Comparison of ENCODE assay signal across 1 cellular context in the genomic region with DNA sequence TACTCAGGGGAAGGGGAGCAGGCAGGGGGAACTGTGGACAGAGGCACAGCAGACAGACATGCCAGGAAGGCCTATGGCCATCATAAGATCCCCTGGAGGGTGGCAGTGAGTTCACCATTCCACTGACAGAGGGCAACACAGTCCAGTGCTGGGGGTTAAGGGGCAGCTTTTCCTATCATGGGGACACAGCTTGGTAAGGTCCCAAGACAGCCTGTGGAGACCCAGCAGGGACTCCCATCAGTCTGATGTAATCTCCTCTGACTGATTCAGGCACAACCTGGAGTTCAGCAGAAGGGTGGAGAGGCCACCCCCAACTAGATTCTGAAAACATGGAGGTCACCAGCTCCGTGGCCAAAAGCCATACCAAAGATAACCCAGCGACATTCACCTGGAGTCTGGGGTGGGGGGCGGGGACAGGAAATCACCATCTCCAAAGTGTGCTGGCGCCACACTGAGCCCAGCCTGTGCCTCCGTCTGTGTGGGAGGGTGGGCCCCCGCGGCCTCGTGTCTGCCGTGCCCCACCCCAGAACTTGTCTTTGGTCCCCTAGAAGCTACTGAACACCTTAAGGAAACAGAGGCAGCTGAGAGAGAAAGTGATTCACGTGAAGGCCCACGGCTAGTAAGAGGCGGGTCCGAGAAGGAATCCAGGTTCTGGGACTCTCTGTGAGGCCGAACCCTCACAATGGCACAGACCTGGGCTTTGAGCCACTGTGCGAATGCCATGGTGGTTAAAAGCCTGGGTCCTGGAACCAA.
TF ChIP-seq lines count a peak whose summit lies in the region.

No MANE protein-coding gene starts in this region.

TF ChIP-seq in H1, 55 proteins besides CTCF, POLR2A, EP300 and RAD21:
- TF ChIP-seq HDAC2 (IDR thresholded peaks at IDR 0.05; ENCODE audit: borderline replicate concordance in 1 of 2, low read depth in 2 of 2, low read length in 2 of 2) (no peak), SP2 (IDR thresholded peaks at IDR 0.05; ENCODE audit: low read length) (no peak), CEBPB (IDR thresholded peaks at IDR 0.05; ENCODE audit: low read depth, low read length) (no peak), SUZ12 (IDR thresholded peaks at IDR 0.05; ENCODE audit: low read length) (no peak), PHF8 (conservative IDR thresholded peaks at IDR 0.05; ENCODE audit: low read depth, low read length) (no peak)
- TF ChIP-seq, protein P1, sequence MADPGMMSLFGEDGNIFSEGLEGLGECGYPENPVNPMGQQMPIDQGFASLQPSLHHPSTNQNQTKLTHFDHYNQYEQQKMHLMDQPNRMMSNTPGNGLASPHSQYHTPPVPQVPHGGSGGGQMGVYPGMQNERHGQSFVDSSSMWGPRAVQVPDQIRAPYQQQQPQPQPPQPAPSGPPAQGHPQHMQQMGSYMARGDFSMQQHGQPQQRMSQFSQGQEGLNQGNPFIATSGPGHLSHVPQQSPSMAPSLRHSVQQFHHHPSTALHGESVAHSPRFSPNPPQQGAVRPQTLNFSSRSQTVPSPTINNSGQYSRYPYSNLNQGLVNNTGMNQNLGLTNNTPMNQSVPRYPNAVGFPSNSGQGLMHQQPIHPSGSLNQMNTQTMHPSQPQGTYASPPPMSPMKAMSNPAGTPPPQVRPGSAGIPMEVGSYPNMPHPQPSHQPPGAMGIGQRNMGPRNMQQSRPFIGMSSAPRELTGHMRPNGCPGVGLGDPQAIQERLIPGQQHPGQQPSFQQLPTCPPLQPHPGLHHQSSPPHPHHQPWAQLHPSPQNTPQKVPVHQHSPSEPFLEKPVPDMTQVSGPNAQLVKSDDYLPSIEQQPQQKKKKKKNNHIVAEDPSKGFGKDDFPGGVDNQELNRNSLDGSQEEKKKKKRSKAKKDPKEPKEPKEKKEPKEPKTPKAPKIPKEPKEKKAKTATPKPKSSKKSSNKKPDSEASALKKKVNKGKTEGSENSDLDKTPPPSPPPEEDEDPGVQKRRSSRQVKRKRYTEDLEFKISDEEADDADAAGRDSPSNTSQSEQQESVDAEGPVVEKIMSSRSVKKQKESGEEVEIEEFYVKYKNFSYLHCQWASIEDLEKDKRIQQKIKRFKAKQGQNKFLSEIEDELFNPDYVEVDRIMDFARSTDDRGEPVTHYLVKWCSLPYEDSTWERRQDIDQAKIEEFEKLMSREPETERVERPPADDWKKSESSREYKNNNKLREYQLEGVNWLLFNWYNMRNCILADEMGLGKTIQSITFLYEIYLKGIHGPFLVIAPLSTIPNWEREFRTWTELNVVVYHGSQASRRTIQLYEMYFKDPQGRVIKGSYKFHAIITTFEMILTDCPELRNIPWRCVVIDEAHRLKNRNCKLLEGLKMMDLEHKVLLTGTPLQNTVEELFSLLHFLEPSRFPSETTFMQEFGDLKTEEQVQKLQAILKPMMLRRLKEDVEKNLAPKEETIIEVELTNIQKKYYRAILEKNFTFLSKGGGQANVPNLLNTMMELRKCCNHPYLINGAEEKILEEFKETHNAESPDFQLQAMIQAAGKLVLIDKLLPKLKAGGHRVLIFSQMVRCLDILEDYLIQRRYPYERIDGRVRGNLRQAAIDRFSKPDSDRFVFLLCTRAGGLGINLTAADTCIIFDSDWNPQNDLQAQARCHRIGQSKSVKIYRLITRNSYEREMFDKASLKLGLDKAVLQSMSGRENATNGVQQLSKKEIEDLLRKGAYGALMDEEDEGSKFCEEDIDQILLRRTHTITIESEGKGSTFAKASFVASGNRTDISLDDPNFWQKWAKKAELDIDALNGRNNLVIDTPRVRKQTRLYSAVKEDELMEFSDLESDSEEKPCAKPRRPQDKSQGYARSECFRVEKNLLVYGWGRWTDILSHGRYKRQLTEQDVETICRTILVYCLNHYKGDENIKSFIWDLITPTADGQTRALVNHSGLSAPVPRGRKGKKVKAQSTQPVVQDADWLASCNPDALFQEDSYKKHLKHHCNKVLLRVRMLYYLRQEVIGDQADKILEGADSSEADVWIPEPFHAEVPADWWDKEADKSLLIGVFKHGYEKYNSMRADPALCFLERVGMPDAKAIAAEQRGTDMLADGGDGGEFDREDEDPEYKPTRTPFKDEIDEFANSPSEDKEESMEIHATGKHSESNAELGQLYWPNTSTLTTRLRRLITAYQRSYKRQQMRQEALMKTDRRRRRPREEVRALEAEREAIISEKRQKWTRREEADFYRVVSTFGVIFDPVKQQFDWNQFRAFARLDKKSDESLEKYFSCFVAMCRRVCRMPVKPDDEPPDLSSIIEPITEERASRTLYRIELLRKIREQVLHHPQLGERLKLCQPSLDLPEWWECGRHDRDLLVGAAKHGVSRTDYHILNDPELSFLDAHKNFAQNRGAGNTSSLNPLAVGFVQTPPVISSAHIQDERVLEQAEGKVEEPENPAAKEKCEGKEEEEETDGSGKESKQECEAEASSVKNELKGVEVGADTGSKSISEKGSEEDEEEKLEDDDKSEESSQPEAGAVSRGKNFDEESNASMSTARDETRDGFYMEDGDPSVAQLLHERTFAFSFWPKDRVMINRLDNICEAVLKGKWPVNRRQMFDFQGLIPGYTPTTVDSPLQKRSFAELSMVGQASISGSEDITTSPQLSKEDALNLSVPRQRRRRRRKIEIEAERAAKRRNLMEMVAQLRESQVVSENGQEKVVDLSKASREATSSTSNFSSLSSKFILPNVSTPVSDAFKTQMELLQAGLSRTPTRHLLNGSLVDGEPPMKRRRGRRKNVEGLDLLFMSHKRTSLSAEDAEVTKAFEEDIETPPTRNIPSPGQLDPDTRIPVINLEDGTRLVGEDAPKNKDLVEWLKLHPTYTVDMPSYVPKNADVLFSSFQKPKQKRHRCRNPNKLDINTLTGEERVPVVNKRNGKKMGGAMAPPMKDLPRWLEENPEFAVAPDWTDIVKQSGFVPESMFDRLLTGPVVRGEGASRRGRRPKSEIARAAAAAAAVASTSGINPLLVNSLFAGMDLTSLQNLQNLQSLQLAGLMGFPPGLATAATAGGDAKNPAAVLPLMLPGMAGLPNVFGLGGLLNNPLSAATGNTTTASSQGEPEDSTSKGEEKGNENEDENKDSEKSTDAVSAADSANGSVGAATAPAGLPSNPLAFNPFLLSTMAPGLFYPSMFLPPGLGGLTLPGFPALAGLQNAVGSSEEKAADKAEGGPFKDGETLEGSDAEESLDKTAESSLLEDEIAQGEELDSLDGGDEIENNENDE (IDR thresholded peaks at IDR 0.05; ENCODE audit: insufficient replicate concordance, low read length), result no peak
- TF ChIP-seq, protein P2, sequence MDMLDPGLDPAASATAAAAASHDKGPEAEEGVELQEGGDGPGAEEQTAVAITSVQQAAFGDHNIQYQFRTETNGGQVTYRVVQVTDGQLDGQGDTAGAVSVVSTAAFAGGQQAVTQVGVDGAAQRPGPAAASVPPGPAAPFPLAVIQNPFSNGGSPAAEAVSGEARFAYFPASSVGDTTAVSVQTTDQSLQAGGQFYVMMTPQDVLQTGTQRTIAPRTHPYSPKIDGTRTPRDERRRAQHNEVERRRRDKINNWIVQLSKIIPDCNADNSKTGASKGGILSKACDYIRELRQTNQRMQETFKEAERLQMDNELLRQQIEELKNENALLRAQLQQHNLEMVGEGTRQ (IDR thresholded peaks at IDR 0.05; ENCODE audit: low read length), result no peak
